In the genomic region with DNA sequence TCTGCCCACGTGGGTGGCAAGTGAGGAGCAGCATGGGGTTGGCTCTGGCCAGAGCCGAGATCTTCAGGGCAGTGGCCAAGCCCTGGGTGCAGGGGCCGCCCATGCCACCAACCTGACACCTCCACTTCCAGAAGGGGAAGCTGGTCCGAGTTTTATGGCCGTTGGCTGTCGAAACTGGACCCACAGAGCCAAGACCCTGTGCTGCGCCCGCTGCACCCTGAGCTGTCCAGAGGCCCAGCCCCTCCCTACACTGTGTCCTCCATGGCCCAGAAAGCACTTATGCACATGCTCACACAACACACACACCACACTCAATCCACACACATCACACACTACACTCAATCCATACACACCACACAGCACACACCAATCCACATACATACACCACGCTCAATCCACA, we compare ENCODE assay signal across 26 cellular contexts. TPM values are rescaled to one million over a fixed set of nuclear protein-coding genes. Genes with fewer than 3 reads are reported as not detected.
"Had no signal": no experiment of that assay in that cellular context is flagged by ENCODE, and none has a peak within 500 bp of the region (broad histone marks: within the 10 kb centered on the region; RNA-seq: fewer than 3 reads in every experiment).

No MANE protein-coding gene starts in this region.

- H3K27ac ChIP-seq: ascending aorta, breast epithelium, cardiac muscle cell, colonic mucosa, epithelial cell of prostate had no signal

- H3K9me3 Mint-ChIP-seq: activated CD4-positive, alpha-beta memory T cell treated with anti-CD3 and anti-CD28 coated beads, Interleukin-2, amount 10 ng/mL, durations not matched to agents 7 days and 5 days; activated CD4-positive, alpha-beta T cell treated with anti-CD3 and anti-CD28 coated beads, Interleukin-2, amount 10 ng/mL, durations not matched to agents 24 days and 14 days; activated naive CD4-positive, alpha-beta T cell treated with anti-CD3 and anti-CD28 coated beads, Interleukin-2, amount 10 ng/mL, durations not matched to agents 7 days and 5 days; activated naive CD4-positive, alpha-beta T cell treated with anti-CD3 and anti-CD28 coated beads, Interleukin-2, amount 50 U/mL, for 72 hours; activated naive CD8-positive, alpha-beta T cell treated with anti-CD3 and anti-CD28 coated beads, Interleukin-2, amount 10 ng/mL, durations not matched to agents 7 days and 5 days; activated T-cell treated with anti-CD3 and anti-CD28 coated beads, Interleukin-2, amount 50 U/mL, for 24 hours; activated T-cell treated with anti-CD3 and anti-CD28 coated beads, Interleukin-2, amount 50 U/mL, for 72 hours; brain had no signal

- H3K27ac Mint-ChIP-seq: activated CD4-positive, alpha-beta memory T cell treated with anti-CD3 and anti-CD28 coated beads, Interleukin-2, amount 10 ng/mL, durations not matched to agents 7 days and 5 days; activated CD4-positive, alpha-beta T cell treated with anti-CD3 and anti-CD28 coated beads for 36 hours; activated CD4-positive, alpha-beta T cell treated with anti-CD3 and anti-CD28 coated beads, Interleukin-2, amount 10 ng/mL, durations not matched to agents 24 days and 14 days; activated naive CD4-positive, alpha-beta T cell treated with anti-CD3 and anti-CD28 coated beads, Interleukin-2, amount 10 ng/mL, durations not matched to agents 7 days and 5 days; activated naive CD4-positive, alpha-beta T cell treated with anti-CD3 and anti-CD28 coated beads, Interleukin-2, amount 50 U/mL, for 72 hours; activated naive CD8-positive, alpha-beta T cell treated with anti-CD3 and anti-CD28 coated beads, Interleukin-2, amount 10 ng/mL, durations not matched to agents 7 days and 5 days; activated T-cell treated with anti-CD3 and anti-CD28 coated beads, Interleukin-2, amount 50 U/mL, for 24 hours; activated T-cell treated with anti-CD3 and anti-CD28 coated beads, Interleukin-2, amount 50 U/mL, for 72 hours; brain had no signal

- H3K4me3 ChIP-seq: ascending aorta, breast epithelium, cardiac muscle cell, colonic mucosa had no signal

- H3K27me3 Mint-ChIP-seq: activated CD4-positive, alpha-beta T cell treated with anti-CD3 and anti-CD28 coated beads, Interleukin-2, amount 10 ng/mL, durations not matched to agents 24 days and 14 days had no signal

- H3K9me3 ChIP-seq: ascending aorta, breast epithelium, colonic mucosa had no signal

- H3K4me1 Mint-ChIP-seq: activated CD4-positive, alpha-beta memory T cell treated with anti-CD3 and anti-CD28 coated beads, Interleukin-2, amount 10 ng/mL, durations not matched to agents 7 days and 5 days; activated CD4-positive, alpha-beta T cell treated with anti-CD3 and anti-CD28 coated beads for 36 hours; activated naive CD4-positive, alpha-beta T cell treated with anti-CD3 and anti-CD28 coated beads, Interleukin-2, amount 10 ng/mL, durations not matched to agents 7 days and 5 days; activated naive CD8-positive, alpha-beta T cell treated with anti-CD3 and anti-CD28 coated beads, Interleukin-2, amount 10 ng/mL, durations not matched to agents 7 days and 5 days; brain had no signal

- H3K27me3 ChIP-seq: ascending aorta, breast epithelium, colonic mucosa had no signal

- H3K36me3 ChIP-seq: ascending aorta, breast epithelium, cardiac muscle cell, colonic mucosa had no signal

- DNase-seq: activated CD4-positive, alpha-beta memory T cell treated with anti-CD3 and anti-CD28 coated beads, Interleukin-2, amount 10 ng/mL, durations not matched to agents 7 days and 5 days; activated CD4-positive, alpha-beta T cell treated with anti-CD3 and anti-CD28 coated beads for 36 hours; activated CD4-positive, alpha-beta T cell treated with anti-CD3 and anti-CD28 coated beads, Interleukin-2, amount 10 ng/mL, durations not matched to agents 24 days and 14 days; activated CD4-positive, alpha-beta T cell treated with anti-CD3 and anti-CD28 coated beads, Interleukin-2, amount 50 U/mL, for 4 hours; activated CD4-positive, CD25-positive, alpha-beta regulatory T cell; activated CD4-positive, CD25-positive, alpha-beta regulatory T cell treated with anti-CD3 and anti-CD28 coated beads, Interleukin-2, amount 50 U/mL, for 72 hours; activated CD8-positive, alpha-beta memory T cell treated with anti-CD3 and anti-CD28 coated beads, Interleukin-2, amount 50 U/mL, for 48 hours; activated gamma-delta T cell; activated naive CD4-positive, alpha-beta T cell; activated naive CD4-positive, alpha-beta T cell treated with anti-CD3 and anti-CD28 coated beads, Interleukin-2, amount 10 ng/mL, durations not matched to agents 7 days and 5 days; activated naive CD8-positive, alpha-beta T cell treated with anti-CD3 and anti-CD28 coated beads, Interleukin-2, amount 10 ng/mL, durations not matched to agents 7 days and 5 days; activated T-cell treated with anti-CD3 and anti-CD28 coated beads for 4 hours; activated T-cell treated with anti-CD3 and anti-CD28 coated beads, Interleukin-2, amount 50 U/mL, for 24 hours; activated T-cell treated with anti-CD3 and anti-CD28 coated beads, Interleukin-2, amount 50 U/mL, for 72 hours; central memory CD4-positive, alpha-beta T cell; cerebellar nuclear complex; colonic mucosa; effector CD8-positive, alpha-beta T cell; foreskin fibroblast had no signal

- H3K4me3 Mint-ChIP-seq: activated CD4-positive, alpha-beta memory T cell treated with anti-CD3 and anti-CD28 coated beads, Interleukin-2, amount 10 ng/mL, durations not matched to agents 7 days and 5 days; activated CD4-positive, alpha-beta T cell treated with anti-CD3 and anti-CD28 coated beads for 36 hours; activated CD4-positive, alpha-beta T cell treated with anti-CD3 and anti-CD28 coated beads, Interleukin-2, amount 10 ng/mL, durations not matched to agents 24 days and 14 days; activated naive CD4-positive, alpha-beta T cell treated with anti-CD3 and anti-CD28 coated beads, Interleukin-2, amount 10 ng/mL, durations not matched to agents 7 days and 5 days; activated naive CD8-positive, alpha-beta T cell treated with anti-CD3 and anti-CD28 coated beads, Interleukin-2, amount 10 ng/mL, durations not matched to agents 7 days and 5 days; activated T-cell treated with anti-CD3 and anti-CD28 coated beads, Interleukin-2, amount 50 U/mL, for 24 hours; activated T-cell treated with anti-CD3 and anti-CD28 coated beads, Interleukin-2, amount 50 U/mL, for 72 hours; brain had no signal

- ATAC-seq: activated CD4-positive, alpha-beta T cell treated with anti-CD3 and anti-CD28 coated beads for 36 hours had no signal

- H3K4me1 ChIP-seq: ascending aorta, breast epithelium, colonic mucosa had no signal

RNA-seq across cellular contexts. Expression of a gene that starts 34.4 kb away (rescaled TPM):
- total RNA-seq: ascending aorta, cardiac muscle cell, endothelial cell of umbilical vein had no signal
- polyA plus RNA-seq: cardiac muscle cell had no signal
